In genomic region chr10:120556164-120556532, GRCh38 we compare ENCODE assay signal across 21 cellular contexts.
"Had no signal": no experiment of that assay in that cellular context is flagged by ENCODE, and none has a peak within 500 bp of the region (broad histone marks: within the 10 kb centered on the region; RNA-seq: fewer than 3 reads in every experiment).

No MANE protein-coding gene starts in this region.

- H3K9me3 ChIP-seq: adrenal gland had no signal

- FAIRE-seq: astrocyte, endothelial cell of umbilical vein had no signal

- H3K4me1 ChIP-seq: adrenal gland, esophagus squamous epithelium, lower lobe of right lung, tibial artery had no signal

- H3K36me3 Mint-ChIP-seq: activated naive CD4-positive, alpha-beta T cell treated with anti-CD3 and anti-CD28 coated beads, Interleukin-2, amount 50 U/mL, for 72 hours had no signal

- H3K4me3 Mint-ChIP-seq: activated T-helper 1 cell treated with anti-CD3 and anti-CD28 coated beads, Interleukin-12 subunit alpha, Interleukin-12 subunit beta, Interleukin-2, Interleukin-4 antibody, amounts not matched to agents 30 ng/mL and 10 ng/mL and 1 ng/mL, durations not matched to agents 14 hours and 24 hours and 36 hours; dendritic cell treated with granulocyte-macrophage colony-stimulating factor and Interleukin-4, amounts not matched to agents 40 ng/mL and 50 ng/mL, for 4 days; nephron had no signal

- H3K4me1 Mint-ChIP-seq: nephron had no signal

- H3K4me3 ChIP-seq: adrenal gland, esophagus squamous epithelium, lower lobe of right lung, tibial artery had no signal

- H3K27me3 ChIP-seq: adrenal gland, esophagus squamous epithelium, tibial artery had no signal

- H3K36me3 ChIP-seq: adrenal gland, esophagus squamous epithelium, lower lobe of right lung, tibial artery had no signal

- ATAC-seq: activated naive CD4-positive, alpha-beta T cell treated with anti-CD3 and anti-CD28 coated beads, Interleukin-2, amount 50 U/mL, for 72 hours; lower lobe of right lung had no signal

- H3K27ac Mint-ChIP-seq: activated naive CD4-positive, alpha-beta T cell treated with anti-CD3 and anti-CD28 coated beads, Interleukin-2, amount 50 U/mL, for 72 hours; activated T-helper 1 cell treated with anti-CD3 and anti-CD28 coated beads, Interleukin-12 subunit alpha, Interleukin-12 subunit beta, Interleukin-2, Interleukin-4 antibody, amounts not matched to agents 30 ng/mL and 10 ng/mL and 1 ng/mL, durations not matched to agents 14 hours and 24 hours and 36 hours; dendritic cell treated with granulocyte-macrophage colony-stimulating factor and Interleukin-4, amounts not matched to agents 40 ng/mL and 50 ng/mL, for 4 days; nephron had no signal

- DNase-seq: activated CD4-positive, alpha-beta T cell treated with anti-CD3 and anti-CD28 coated beads, Interleukin-2, amount 50 U/mL, for 1 hour; activated CD4-positive, CD25-positive, alpha-beta regulatory T cell treated with anti-CD3 and anti-CD28 coated beads, Interleukin-2, amount 50 U/mL, for 72 hours; activated CD8-positive, alpha-beta memory T cell treated with anti-CD3 and anti-CD28 coated beads for 24 hours; activated CD8-positive, alpha-beta memory T cell treated with anti-CD3 and anti-CD28 coated beads, Interleukin-2, amount 50 U/mL, for 48 hours; activated gamma-delta T cell treated with Interleukin-2 at 50 U/mL for 16 hours; adrenal gland; effector CD8-positive, alpha-beta T cell; esophagus squamous epithelium; lower lobe of right lung; nucleus accumbens; retina; stimulated activated CD8-positive, alpha-beta memory T cell treated with anti-CD3 and anti-CD28 coated beads, Interleukin-4, amount 100 ng/mL, for 48 hours; stimulated activated naive CD4-positive, alpha-beta T cell treated with Interleukin-2 at 50 U/mL for 16 hours; T1000; tibial artery had no signal

- H3K27ac ChIP-seq: adrenal gland, esophagus squamous epithelium, lower lobe of right lung, tibial artery had no signal
